In genomic region chr17:66337866-66338472, GRCh38 we compare ENCODE assay signal across 18 cellular contexts. TPM values are rescaled to one million over a fixed set of nuclear protein-coding genes. Genes with fewer than 3 reads are reported as not detected.
A peak's percentile ranks its signal among the peaks of the same experiment; 100 is the strongest.
DNase-seq lines count a peak whose midpoint lies in the region; ATAC-seq and TF ChIP-seq lines count a peak whose summit lies in the region.
"Had no signal": no experiment of that assay in that cellular context is flagged by ENCODE, and none has a peak within 500 bp of the region (broad histone marks: within the 10 kb centered on the region; RNA-seq: fewer than 3 reads in every experiment).

No MANE protein-coding gene starts in this region.

- H3K9me3 Mint-ChIP-seq in stimulated activated naive CD8-positive, alpha-beta T cell treated with anti-CD3 and anti-CD28 coated beads, Interleukin-15, amount 100 ng/mL, for 72 hours: no peaks in the 10 kb centered on the region
- H3K9me3 Mint-ChIP-seq in T-cell: no peaks in the 10 kb centered on the region
- H3K9me3 Mint-ChIP-seq: IgD-negative memory B cell; T-helper 2 cell treated with Interferon-gamma antibody and Interleukin-4, amounts not matched to agents 5 μg/mL and 100 μg/mL, for 36 hours had no signal

- CTCF ChIA-PET in T-cell (lab: Charles Lee): interaction anchor here (0.6 to 0.7 kb wide), 2 partner anchors 135 to 1575 kb away, joined by 3 read pairs; no protein-coding TSS in a partner anchor

- H3K4me1 Mint-ChIP-seq in stimulated activated naive CD8-positive, alpha-beta T cell treated with anti-CD3 and anti-CD28 coated beads, Interleukin-15, amount 100 ng/mL, for 72 hours: peaks cover 76% of the 10 kb centered on the region
- peaks cover 77 to 78% (median 77%) of the 10 kb centered on the region in 3 donors for H3K4me1 Mint-ChIP-seq in T-cell
- H3K4me1 Mint-ChIP-seq: B cell, IgD-negative memory B cell had no signal

- H3K27me3 Mint-ChIP-seq in stimulated activated naive CD8-positive, alpha-beta T cell treated with anti-CD3 and anti-CD28 coated beads, Interleukin-15, amount 100 ng/mL, for 72 hours: no peaks in the 10 kb centered on the region
- H3K27me3 Mint-ChIP-seq in T-cell: no peaks in the 10 kb centered on the region
- H3K27me3 Mint-ChIP-seq: activated CD4-positive, alpha-beta T cell treated with anti-CD3 and anti-CD28 coated beads, Interleukin-2, amount 10 ng/mL, durations not matched to agents 7 days and 5 days; B cell had no signal

- no peak overlapping the region for H3K27ac ChIP-seq in foreskin keratinocyte
- H3K27ac ChIP-seq: breast epithelium, pancreas, suprapubic skin had no signal

- no peak for DNase-seq in stimulated activated naive CD8-positive, alpha-beta T cell treated with anti-CD3 and anti-CD28 coated beads, Interleukin-15, Interleukin-2, amounts not matched to agents 100 U/mL and 50 U/mL, for 24 hours
- no peak for DNase-seq in stimulated activated naive CD8-positive, alpha-beta T cell treated with anti-CD3 and anti-CD28 coated beads, Interleukin-15, amount 100 ng/mL, for 72 hours
- DNase-seq in T-cell: no peak
- no peak for DNase-seq in left ventricle myocardium superior
- no peak for DNase-seq in foreskin keratinocyte
- DNase-seq: activated CD4-positive, alpha-beta T cell treated with anti-CD3 and anti-CD28 coated beads, Interleukin-2, amount 10 ng/mL, durations not matched to agents 7 days and 5 days; effector memory CD4-positive, alpha-beta T cell; midbrain; NCI-H1048; NCI-H526 treated with DMSO at 0.1 percent for 48 hours; pancreas had no signal

- H3K4me3 Mint-ChIP-seq in stimulated activated naive CD8-positive, alpha-beta T cell treated with anti-CD3 and anti-CD28 coated beads, Interleukin-15, amount 100 ng/mL, for 72 hours: peak overlapping the region in 1 of 2 donors; percentile 35
- H3K4me3 Mint-ChIP-seq in T-cell: peak overlapping the region in 1 of 3 donors; percentile 71
- H3K4me3 Mint-ChIP-seq: activated CD4-positive, alpha-beta T cell treated with anti-CD3 and anti-CD28 coated beads, Interleukin-2, amount 10 ng/mL, durations not matched to agents 7 days and 5 days; B cell; IgD-negative memory B cell had no signal

- peaks cover 11% of the 10 kb centered on the region for H3K36me3 Mint-ChIP-seq in T-cell
- H3K36me3 Mint-ChIP-seq: IgD-negative memory B cell had no signal

- ATAC-seq in stimulated activated naive CD8-positive, alpha-beta T cell treated with anti-CD3 and anti-CD28 coated beads, Interleukin-15, Interleukin-2, amounts not matched to agents 100 U/mL and 50 U/mL, for 24 hours: peak; percentile 29
- no peak for ATAC-seq in stimulated activated naive CD8-positive, alpha-beta T cell treated with anti-CD3 and anti-CD28 coated beads, Interleukin-15, amount 100 ng/mL, for 72 hours
- ATAC-seq in T-cell (replicated peaks in 1 of 4) (no peak), left ventricle myocardium superior (peak; percentile 58), HG02759 (IDR thresholded peaks at IDR 0.05; ENCODE audit: unreplicated experiment) (no peak), foreskin keratinocyte (no peak), GM21619 (IDR thresholded peaks at IDR 0.05; ENCODE audit: unreplicated experiment) (no peak)

- no peak overlapping the region for H3K27ac Mint-ChIP-seq in stimulated activated naive CD8-positive, alpha-beta T cell treated with anti-CD3 and anti-CD28 coated beads, Interleukin-15, amount 100 ng/mL, for 72 hours
- peak overlapping the region; percentile 28 to 58 for H3K27ac Mint-ChIP-seq in T-cell
- H3K27ac Mint-ChIP-seq: activated CD4-positive, alpha-beta T cell treated with anti-CD3 and anti-CD28 coated beads, Interleukin-2, amount 10 ng/mL, durations not matched to agents 7 days and 5 days; B cell had no signal

- intact Hi-C loops in left ventricle myocardium superior (cut with micrococcal nuclease): no loop called here

- H3K4me1 ChIP-seq in foreskin keratinocyte: no peaks in the 10 kb centered on the region
- H3K4me1 ChIP-seq: breast epithelium, suprapubic skin had no signal

- POLR2A ChIA-PET in T-cell (lab: Charles Lee): no interaction called here

- H3K27me3 ChIP-seq in foreskin keratinocyte: no peaks in the 10 kb centered on the region
- H3K27me3 ChIP-seq: breast epithelium, pancreas, suprapubic skin had no signal

- no peak for TF ChIP-seq CTCF in foreskin keratinocyte (conservative IDR thresholded peaks at IDR 0.05)

RNA-seq across cellular contexts. Expression of gene PRKCA, which starts 35.6 kb away (rescaled TPM):
- 100 to 1,000 TPM in 2 of 5 donors, 10 to 100 TPM in 3; 75.9 to 128 (median 82.0) TPM for total RNA-seq in T-cell
- 5.9 TPM for total RNA-seq in left ventricle myocardium superior
- 5.0 and 6.8 TPM in 2 replicates for total RNA-seq in foreskin keratinocyte
- 1.7 and 2.0 TPM in 2 replicates for polyA plus RNA-seq in foreskin keratinocyte

Comparison
In these comparisons a context has a peak if more than half of its experiments do, and no peak if none do; other contexts are left out.
1. ATAC-seq: peak in stimulated activated naive CD8-positive, alpha-beta T cell treated with anti-CD3 and anti-CD28 coated beads, Interleukin-15, Interleukin-2, amounts not matched to agents 100 U/mL and 50 U/mL, for 24 hours (single experiment) and left ventricle myocardium superior (single experiment); none in stimulated activated naive CD8-positive, alpha-beta T cell treated with anti-CD3 and anti-CD28 coated beads, Interleukin-15, amount 100 ng/mL, for 72 hours (single experiment), T-cell (0 of 4), HG02759 (single experiment), foreskin keratinocyte (single experiment) and GM21619 (single experiment).
2. H3K27ac Mint-ChIP-seq: peak in T-cell (2 of 2); none in stimulated activated naive CD8-positive, alpha-beta T cell treated with anti-CD3 and anti-CD28 coated beads, Interleukin-15, amount 100 ng/mL, for 72 hours (0 of 2).